Comparison of ENCODE assay signal across 25 cellular contexts in genomic region chr2:190913725-190914124, GRCh38. TPM values are rescaled to one million over a fixed set of nuclear protein-coding genes. Genes with fewer than 3 reads are reported as not detected.
DNase-seq lines count a peak whose midpoint lies in the region; ATAC-seq and TF ChIP-seq lines count a peak whose summit lies in the region.
"Had no signal": no experiment of that assay in that cellular context is flagged by ENCODE, and none has a peak within 500 bp of the region (broad histone marks: within the 10 kb centered on the region; RNA-seq: fewer than 3 reads in every experiment).

No MANE protein-coding gene starts in this region.

- TF ChIP-seq RAD21 in IMR-90 (IDR thresholded peaks at IDR 0.05; ENCODE audit: low read length): no peak

- no peak overlapping the region for H3K14ac ChIP-seq in IMR-90 (replicated peaks; ENCODE audit: low read depth, low read length)

- in situ Hi-C loops in IMR-90 (cut with MboI; ENCODE audit: low sequenced_read_pairs): no loop called here

- peaks cover 12 to 50% of the 10 kb centered on the region in 2 experiments for H3K79me1 ChIP-seq in IMR-90 (ENCODE audit: low read depth in 1 of 2, low read length in 2 of 2)

- H4K91ac ChIP-seq in IMR-90 (ENCODE audit: insufficient read depth, low read depth, low read length): no peak overlapping the region

- no peak overlapping the region for H3K56ac ChIP-seq in IMR-90 (ENCODE audit: extremely low read depth, insufficient read depth, low read length)

- no peak overlapping the region for H2BK20ac ChIP-seq in IMR-90 (ENCODE audit: low read depth, low read length)

- no peaks in the 10 kb centered on the region for H3K27me3 ChIP-seq in IMR-90 (ENCODE audit: control insufficient read depth, insufficient read depth, low read length)
- H3K27me3 ChIP-seq: BE2C, colonic mucosa, transverse colon had no signal

- no peak overlapping the region for H2AK5ac ChIP-seq in IMR-90 (ENCODE audit: low read depth, low read length)

- H3K9ac ChIP-seq in IMR-90 (ENCODE audit: low read depth, low read length): no peak overlapping the region
- H3K9ac ChIP-seq: parathyroid adenoma had no signal

- H3K18ac ChIP-seq in IMR-90 (ENCODE audit: low read depth, low read length): no peak overlapping the region

- CTCF ChIA-PET in IMR-90 (lab: Yijun Ruan, JAX): interaction anchor here (0.6 to 0.8 kb wide), 2 partner anchors 19 to 63 kb away, joined by 3 to 4 read pairs; no protein-coding TSS in a partner anchor

- peak overlapping the region; percentile 70 for H3K27ac Mint-ChIP-seq in activated naive CD8-positive, alpha-beta T cell
- H3K27ac Mint-ChIP-seq in activated naive CD8-positive, alpha-beta T cell treated with anti-CD3 and anti-CD28 coated beads, Interleukin-2, amount 50 U/mL, for 24 hours: no peak overlapping the region
- H3K27ac Mint-ChIP-seq in chondrocyte (ENCODE audit: unreplicated experiment): peak overlapping the region; percentile 83
- H3K27ac Mint-ChIP-seq in stimulated activated effector memory CD8-positive, alpha-beta T cell treated with anti-CD3 and anti-CD28 coated beads, Interleukin-12 subunit alpha, Interleukin-12 subunit beta, amount 100 ng/mL, for 72 hours: no peak overlapping the region
- H3K27ac Mint-ChIP-seq: activated naive CD4-positive, alpha-beta T cell treated with anti-CD3 and anti-CD28 coated beads for 36 hours; activated T-helper 1 cell treated with anti-CD3 and anti-CD28 coated beads, Interleukin-12 subunit alpha, Interleukin-12 subunit beta, Interleukin-2, Interleukin-4 antibody, amounts not matched to agents 30 ng/mL and 10 ng/mL and 1 ng/mL, durations not matched to agents 14 hours and 24 hours and 36 hours had no signal

- H2AK9ac ChIP-seq in IMR-90 (replicated peaks; ENCODE audit: low read depth, low read length, poor library complexity): no peak overlapping the region

- H3K27ac ChIP-seq in IMR-90 (ENCODE audit: insufficient read depth, low read length): no peak overlapping the region
- H3K27ac ChIP-seq: colonic mucosa, epithelial cell of prostate, parathyroid adenoma, transverse colon had no signal

- no peak overlapping the region for H3K4me3 ChIP-seq in IMR-90 (ENCODE audit: insufficient read depth, low read depth, low read length)
- H3K4me3 ChIP-seq: colonic mucosa, HAP-1, transverse colon had no signal

- TF ChIP-seq CTCF in IMR-90 (conservative IDR thresholded peaks at IDR 0.05; ENCODE audit: low read depth, low read length) (no peak), chondrocyte (IDR thresholded peaks at IDR 0.05) (no peak)

- peaks cover 3% of the 10 kb centered on the region; the same call in 1 of the 2 replicates for H3K9me1 ChIP-seq in IMR-90 (ENCODE audit: insufficient read depth, low read length)

- no peak overlapping the region for H3K4ac ChIP-seq in IMR-90 (ENCODE audit: low read depth, low read length)

- no peaks in the 10 kb centered on the region for H3K9me3 ChIP-seq in IMR-90 (ENCODE audit: control insufficient read depth, insufficient read depth, low read length)
- H3K9me3 ChIP-seq: BE2C, colonic mucosa, HAP-1, transverse colon had no signal

- peaks cover 6% of the 10 kb centered on the region for H3K36me3 ChIP-seq in IMR-90 (ENCODE audit: control insufficient read depth, insufficient read depth, low read length)
- H3K36me3 ChIP-seq: colonic mucosa had no signal

- peaks cover 8% of the 10 kb centered on the region; the same call in 1 of the 2 replicates for H4K20me1 ChIP-seq in IMR-90 (ENCODE audit: insufficient read depth, low read length)

- no TSS peak for BruUV-seq in IMR-90 (replicated peaks; lab: Mats Ljungman, UMichigan)

- no peak overlapping the region for H2BK120ac ChIP-seq in IMR-90 (ENCODE audit: low read depth, low read length)

- peaks cover 6% of the 10 kb centered on the region; the same call in 1 of the 2 replicates for H3K4me1 ChIP-seq in IMR-90 (ENCODE audit: control insufficient read depth, insufficient read depth, low read length)
- H3K4me1 ChIP-seq: colonic mucosa, HAP-1, parathyroid adenoma had no signal

- H4K8ac ChIP-seq in IMR-90 (ENCODE audit: low read depth in 2 of 2, low read length in 2 of 2): no peak overlapping the region

- H3K23ac ChIP-seq in IMR-90 (ENCODE audit: low read depth, low read length): no peak overlapping the region

- no peak overlapping the region for H2BK15ac ChIP-seq in IMR-90 (ENCODE audit: low read depth, low read length)

- intact Hi-C loops in IMR-90 (cut with micrococcal nuclease): no loop called here

- no peak overlapping the region for H2AFZ ChIP-seq in IMR-90 (replicated peaks; ENCODE audit: low read length, poor library complexity)
- H2AFZ ChIP-seq: parathyroid adenoma had no signal

- peak overlapping the region; percentile 27; the same call in 1 of the 2 replicates for H4K5ac ChIP-seq in IMR-90 (ENCODE audit: low read depth, low read length)

- POLR2A ChIA-PET in IMR-90 (lab: Charles Lee; ENCODE audit: unreplicated experiment): no interaction called here

- no peak overlapping the region for H3K4me3 Mint-ChIP-seq in activated naive CD8-positive, alpha-beta T cell
- no peak overlapping the region for H3K4me3 Mint-ChIP-seq in activated naive CD8-positive, alpha-beta T cell treated with anti-CD3 and anti-CD28 coated beads, Interleukin-2, amount 50 U/mL, for 24 hours
- no peak overlapping the region for H3K4me3 Mint-ChIP-seq in chondrocyte (ENCODE audit: unreplicated experiment)
- no peak overlapping the region for H3K4me3 Mint-ChIP-seq in stimulated activated effector memory CD8-positive, alpha-beta T cell treated with anti-CD3 and anti-CD28 coated beads, Interleukin-12 subunit alpha, Interleukin-12 subunit beta, amount 100 ng/mL, for 72 hours
- H3K4me3 Mint-ChIP-seq: activated naive CD4-positive, alpha-beta T cell treated with anti-CD3 and anti-CD28 coated beads for 36 hours; activated T-helper 1 cell treated with anti-CD3 and anti-CD28 coated beads, Interleukin-12 subunit alpha, Interleukin-12 subunit beta, Interleukin-2, Interleukin-4 antibody, amounts not matched to agents 30 ng/mL and 10 ng/mL and 1 ng/mL, durations not matched to agents 14 hours and 24 hours and 36 hours; neural crest cell had no signal

- dilution Hi-C loops in IMR-90 (cut with HindIII; ENCODE audit: low sequenced_read_pairs, unreplicated experiment): no loop called here

- no peak overlapping the region for H3K4me2 ChIP-seq in IMR-90 (ENCODE audit: low read depth, low read length)

- H3K36me3 Mint-ChIP-seq in activated naive CD8-positive, alpha-beta T cell: peaks cover 27% of the 10 kb centered on the region
- peaks cover 70% of the 10 kb centered on the region for H3K36me3 Mint-ChIP-seq in activated naive CD8-positive, alpha-beta T cell treated with anti-CD3 and anti-CD28 coated beads, Interleukin-2, amount 50 U/mL, for 24 hours (ENCODE audit: low read depth)
- H3K36me3 Mint-ChIP-seq in chondrocyte (ENCODE audit: low read depth): peaks cover 34% of the 10 kb centered on the region
- H3K36me3 Mint-ChIP-seq in stimulated activated effector memory CD8-positive, alpha-beta T cell treated with anti-CD3 and anti-CD28 coated beads, Interleukin-12 subunit alpha, Interleukin-12 subunit beta, amount 100 ng/mL, for 72 hours: peaks cover 99% of the 10 kb centered on the region

- TF ChIP-seq POLR2A in IMR-90 (IDR thresholded peaks at IDR 0.05; ENCODE audit: low read depth, low read length): no peak

- H3K27me3 Mint-ChIP-seq in activated naive CD8-positive, alpha-beta T cell: no peaks in the 10 kb centered on the region
- H3K27me3 Mint-ChIP-seq in activated naive CD8-positive, alpha-beta T cell treated with anti-CD3 and anti-CD28 coated beads, Interleukin-2, amount 50 U/mL, for 24 hours: no peaks in the 10 kb centered on the region
- no peaks in the 10 kb centered on the region for H3K27me3 Mint-ChIP-seq in chondrocyte (ENCODE audit: low read depth)

- no peak overlapping the region for H2BK5ac ChIP-seq in IMR-90 (ENCODE audit: low read depth, low read length, poor library complexity, severe bottlenecking)

- DNase-seq in activated naive CD8-positive, alpha-beta T cell treated with anti-CD3 and anti-CD28 coated beads, Interleukin-2, amount 50 U/mL, for 24 hours: no peak
- DNase-seq in IMR-90 (no peak), chondrocyte (ENCODE audit: low spot score) (no peak), D341Med (ENCODE audit: low spot score) (no peak)
- no peak for DNase-seq in stimulated activated effector memory CD8-positive, alpha-beta T cell treated with anti-CD3 and anti-CD28 coated beads, Interleukin-12 subunit alpha, Interleukin-12 subunit beta, amount 100 ng/mL, for 72 hours (ENCODE audit: low spot score in 2 of 2)
- DNase-seq: activated naive CD4-positive, alpha-beta T cell treated with anti-CD3 and anti-CD28 coated beads for 36 hours; anterior cingulate cortex; BE2C; colonic mucosa; effector CD8-positive, alpha-beta T cell; hippocampal formation; left colon; MV-4-11; NCI-H146; SHP77; stimulated activated CD4-positive, alpha-beta T cell treated with anti-CD3 and anti-CD28 coated beads, Interleukin-1b, Interleukin-23, amount 100 ng/mL, for 48 hours; transverse colon had no signal

- H3K4me1 Mint-ChIP-seq in activated naive CD8-positive, alpha-beta T cell (ENCODE audit: low read depth): peaks cover 66% of the 10 kb centered on the region
- peaks cover 58% of the 10 kb centered on the region for H3K4me1 Mint-ChIP-seq in activated naive CD8-positive, alpha-beta T cell treated with anti-CD3 and anti-CD28 coated beads, Interleukin-2, amount 50 U/mL, for 24 hours
- peaks cover 54% of the 10 kb centered on the region for H3K4me1 Mint-ChIP-seq in chondrocyte (ENCODE audit: low read depth)
- H3K4me1 Mint-ChIP-seq in stimulated activated effector memory CD8-positive, alpha-beta T cell treated with anti-CD3 and anti-CD28 coated beads, Interleukin-12 subunit alpha, Interleukin-12 subunit beta, amount 100 ng/mL, for 72 hours: peaks cover 18% of the 10 kb centered on the region
- H3K4me1 Mint-ChIP-seq: neural crest cell had no signal

- H3K9me3 Mint-ChIP-seq in activated naive CD8-positive, alpha-beta T cell (ENCODE audit: low read depth): no peaks in the 10 kb centered on the region
- no peaks in the 10 kb centered on the region for H3K9me3 Mint-ChIP-seq in activated naive CD8-positive, alpha-beta T cell treated with anti-CD3 and anti-CD28 coated beads, Interleukin-2, amount 50 U/mL, for 24 hours
- no peaks in the 10 kb centered on the region for H3K9me3 Mint-ChIP-seq in chondrocyte (ENCODE audit: low read depth)
- H3K9me3 Mint-ChIP-seq in stimulated activated effector memory CD8-positive, alpha-beta T cell treated with anti-CD3 and anti-CD28 coated beads, Interleukin-12 subunit alpha, Interleukin-12 subunit beta, amount 100 ng/mL, for 72 hours: no peaks in the 10 kb centered on the region
- H3K9me3 Mint-ChIP-seq: activated naive CD4-positive, alpha-beta T cell treated with anti-CD3 and anti-CD28 coated beads for 36 hours; activated T-helper 1 cell treated with anti-CD3 and anti-CD28 coated beads, Interleukin-12 subunit alpha, Interleukin-12 subunit beta, Interleukin-2, Interleukin-4 antibody, amounts not matched to agents 30 ng/mL and 10 ng/mL and 1 ng/mL, durations not matched to agents 14 hours and 24 hours and 36 hours; neural crest cell had no signal

- ATAC-seq in activated naive CD8-positive, alpha-beta T cell treated with anti-CD3 and anti-CD28 coated beads, Interleukin-2, amount 50 U/mL, for 24 hours: no peak
- ATAC-seq in IMR-90 (ENCODE audit: low read depth) (no peak), HG03520 (IDR thresholded peaks at IDR 0.05; ENCODE audit: unreplicated experiment) (no peak), HG03280 (IDR thresholded peaks at IDR 0.05; ENCODE audit: unreplicated experiment) (no peak)
- peak; percentile 39 for ATAC-seq in stimulated activated effector memory CD8-positive, alpha-beta T cell treated with anti-CD3 and anti-CD28 coated beads, Interleukin-12 subunit alpha, Interleukin-12 subunit beta, amount 100 ng/mL, for 72 hours
- ATAC-seq: left colon had no signal

RNA-seq across cellular contexts. Expression of gene GLS, which starts 33.1 kb away (rescaled TPM):
- total RNA-seq in IMR-90 (2012; rRNA removed) (130 and 279 TPM in 2 replicates), chondrocyte (234 to 330 TPM (median 245 TPM) in 3 replicates)
- 63.2 and 87.5 TPM in 2 replicates for polyA plus RNA-seq in IMR-90 (2012; rRNA removed)
- 10.3 and 16.9 TPM in 2 replicates for polyA plus RNA-seq in IMR-90 (2012; cell fraction: cytosol; rRNA removed)
- 45.0 and 212 TPM in 2 replicates for polyA plus RNA-seq in IMR-90 (2012; cell fraction: nucleus; rRNA removed; ENCODE audit: low replicate concordance)

Comparison
In these comparisons a context has a peak if more than half of its experiments do, and no peak if none do; other contexts are left out.
1. H3K27ac Mint-ChIP-seq: peak in activated naive CD8-positive, alpha-beta T cell (single experiment) and chondrocyte (single experiment); none in activated naive CD8-positive, alpha-beta T cell treated with anti-CD3 and anti-CD28 coated beads, Interleukin-2, amount 50 U/mL, for 24 hours (single experiment) and stimulated activated effector memory CD8-positive, alpha-beta T cell treated with anti-CD3 and anti-CD28 coated beads, Interleukin-12 subunit alpha, Interleukin-12 subunit beta, amount 100 ng/mL, for 72 hours (single experiment).